Comparison of ENCODE assay signal across 2 cellular contexts in the genomic region with DNA sequence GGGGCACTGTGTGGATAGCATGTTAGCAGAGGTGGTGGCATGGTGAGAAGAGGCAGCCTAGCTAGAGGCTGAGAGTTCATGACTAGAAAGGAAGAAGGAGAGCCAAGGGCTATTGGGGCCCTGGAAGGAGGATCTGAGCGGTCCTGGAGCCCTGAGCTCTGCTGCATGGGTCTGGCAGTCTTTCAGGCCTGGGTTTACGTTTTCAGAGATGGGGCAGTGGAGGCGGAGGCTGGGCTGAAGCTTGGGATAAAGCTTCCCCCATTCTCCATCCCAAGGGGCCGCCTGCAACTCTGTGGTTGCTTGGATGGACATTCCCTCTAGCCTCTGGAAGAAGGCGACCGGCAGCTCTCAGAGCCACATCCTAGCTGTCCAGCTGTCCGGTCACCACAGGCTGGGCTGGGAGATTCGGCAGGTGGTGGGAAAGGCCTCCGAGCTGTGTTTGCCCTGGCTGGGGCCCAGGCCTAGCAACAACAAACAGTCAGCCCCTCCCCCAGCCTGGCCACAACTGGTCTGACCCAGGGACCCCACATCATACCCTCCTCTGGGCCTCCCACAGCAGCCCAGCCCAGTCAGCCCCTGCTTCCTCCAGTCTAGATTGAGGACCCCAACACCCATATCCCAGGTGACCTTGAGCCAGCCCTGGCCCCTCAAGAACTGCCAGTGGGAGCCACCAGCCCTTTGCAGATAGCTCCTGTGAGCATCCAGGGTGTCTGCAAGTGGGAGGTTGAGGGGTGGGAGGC.
TF ChIP-seq lines count a peak whose summit lies in the region.

No MANE protein-coding gene starts in this region.

TF ChIP-seq in WTC11, 78 proteins besides CTCF, POLR2A, EP300 and RAD21:
- TF ChIP-seq, protein P1, sequence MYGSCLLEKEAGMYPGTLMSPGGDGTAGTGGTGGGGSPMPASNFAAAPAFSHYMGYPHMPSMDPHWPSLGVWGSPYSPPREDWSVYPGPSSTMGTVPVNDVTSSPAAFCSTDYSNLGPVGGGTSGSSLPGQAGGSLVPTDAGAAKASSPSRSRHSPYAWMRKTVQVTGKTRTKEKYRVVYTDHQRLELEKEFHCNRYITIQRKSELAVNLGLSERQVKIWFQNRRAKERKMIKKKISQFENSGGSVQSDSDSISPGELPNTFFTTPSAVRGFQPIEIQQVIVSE (CRISPR knock-in tag; IDR thresholded peaks at IDR 0.05; ENCODE audit: borderline replicate concordance) = no peak
- TF ChIP-seq RORB (CRISPR knock-in tag; IDR thresholded peaks at IDR 0.05) (no peak), GABPB1 (CRISPR knock-in tag; IDR thresholded peaks at IDR 0.05) (peak; percentile 47; the same call in 1 of the 2 replicates), ZNF232 (CRISPR knock-in tag; IDR thresholded peaks at IDR 0.05) (no peak), GRHL2 (CRISPR knock-in tag; IDR thresholded peaks at IDR 0.05; ENCODE audit: insufficient replicate concordance, severe bottlenecking) (no peak), ZNF317 (CRISPR knock-in tag; IDR thresholded peaks at IDR 0.05; ENCODE audit: borderline replicate concordance, low read depth) (no peak)
- TF ChIP-seq, protein P2, sequence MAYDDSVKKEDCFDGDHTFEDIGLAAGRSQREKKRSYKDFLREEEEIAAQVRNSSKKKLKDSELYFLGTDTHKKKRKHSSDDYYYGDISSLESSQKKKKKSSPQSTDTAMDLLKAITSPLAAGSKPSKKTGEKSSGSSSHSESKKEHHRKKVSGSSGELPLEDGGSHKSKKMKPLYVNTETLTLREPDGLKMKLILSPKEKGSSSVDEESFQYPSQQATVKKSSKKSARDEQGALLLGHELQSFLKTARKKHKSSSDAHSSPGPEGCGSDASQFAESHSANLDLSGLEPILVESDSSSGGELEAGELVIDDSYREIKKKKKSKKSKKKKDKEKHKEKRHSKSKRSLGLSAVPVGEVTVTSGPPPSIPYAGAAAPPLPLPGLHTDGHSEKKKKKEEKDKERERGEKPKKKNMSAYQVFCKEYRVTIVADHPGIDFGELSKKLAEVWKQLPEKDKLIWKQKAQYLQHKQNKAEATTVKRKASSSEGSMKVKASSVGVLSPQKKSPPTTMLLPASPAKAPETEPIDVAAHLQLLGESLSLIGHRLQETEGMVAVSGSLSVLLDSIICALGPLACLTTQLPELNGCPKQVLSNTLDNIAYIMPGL (CRISPR knock-in tag; IDR thresholded peaks at IDR 0.05) = no peak
- TF ChIP-seq, protein P3, sequence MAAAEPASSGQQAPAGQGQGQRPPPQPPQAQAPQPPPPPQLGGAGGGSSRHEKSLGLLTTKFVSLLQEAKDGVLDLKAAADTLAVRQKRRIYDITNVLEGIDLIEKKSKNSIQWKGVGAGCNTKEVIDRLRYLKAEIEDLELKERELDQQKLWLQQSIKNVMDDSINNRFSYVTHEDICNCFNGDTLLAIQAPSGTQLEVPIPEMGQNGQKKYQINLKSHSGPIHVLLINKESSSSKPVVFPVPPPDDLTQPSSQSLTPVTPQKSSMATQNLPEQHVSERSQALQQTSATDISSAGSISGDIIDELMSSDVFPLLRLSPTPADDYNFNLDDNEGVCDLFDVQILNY (CRISPR knock-in tag; IDR thresholded peaks at IDR 0.05) = no peak

TF ChIP-seq in liver, 16 proteins besides CTCF, POLR2A, EP300 and RAD21:
- TF ChIP-seq FOXA1 (IDR thresholded peaks at IDR 0.05) (no peak), YY1 (IDR thresholded peaks at IDR 0.05) (peak; percentile 14), TAF1 (conservative IDR thresholded peaks at IDR 0.05) (peak; percentile 66), JUND (IDR thresholded peaks at IDR 0.05) (no peak), HNF4A (conservative IDR thresholded peaks at IDR 0.05) (peak in 1 of 2 donors; percentile 34), RXRA (IDR thresholded peaks at IDR 0.05) (peak; percentile 35 to 43), SP1 (IDR thresholded peaks at IDR 0.05) (no peak), GABPA (IDR thresholded peaks at IDR 0.05 in 1 of 2, conservative IDR thresholded peaks at IDR 0.05 in 1 of 2) (no peak), HNF4G (IDR thresholded peaks at IDR 0.05) (no peak)
- TF ChIP-seq, protein P4, sequence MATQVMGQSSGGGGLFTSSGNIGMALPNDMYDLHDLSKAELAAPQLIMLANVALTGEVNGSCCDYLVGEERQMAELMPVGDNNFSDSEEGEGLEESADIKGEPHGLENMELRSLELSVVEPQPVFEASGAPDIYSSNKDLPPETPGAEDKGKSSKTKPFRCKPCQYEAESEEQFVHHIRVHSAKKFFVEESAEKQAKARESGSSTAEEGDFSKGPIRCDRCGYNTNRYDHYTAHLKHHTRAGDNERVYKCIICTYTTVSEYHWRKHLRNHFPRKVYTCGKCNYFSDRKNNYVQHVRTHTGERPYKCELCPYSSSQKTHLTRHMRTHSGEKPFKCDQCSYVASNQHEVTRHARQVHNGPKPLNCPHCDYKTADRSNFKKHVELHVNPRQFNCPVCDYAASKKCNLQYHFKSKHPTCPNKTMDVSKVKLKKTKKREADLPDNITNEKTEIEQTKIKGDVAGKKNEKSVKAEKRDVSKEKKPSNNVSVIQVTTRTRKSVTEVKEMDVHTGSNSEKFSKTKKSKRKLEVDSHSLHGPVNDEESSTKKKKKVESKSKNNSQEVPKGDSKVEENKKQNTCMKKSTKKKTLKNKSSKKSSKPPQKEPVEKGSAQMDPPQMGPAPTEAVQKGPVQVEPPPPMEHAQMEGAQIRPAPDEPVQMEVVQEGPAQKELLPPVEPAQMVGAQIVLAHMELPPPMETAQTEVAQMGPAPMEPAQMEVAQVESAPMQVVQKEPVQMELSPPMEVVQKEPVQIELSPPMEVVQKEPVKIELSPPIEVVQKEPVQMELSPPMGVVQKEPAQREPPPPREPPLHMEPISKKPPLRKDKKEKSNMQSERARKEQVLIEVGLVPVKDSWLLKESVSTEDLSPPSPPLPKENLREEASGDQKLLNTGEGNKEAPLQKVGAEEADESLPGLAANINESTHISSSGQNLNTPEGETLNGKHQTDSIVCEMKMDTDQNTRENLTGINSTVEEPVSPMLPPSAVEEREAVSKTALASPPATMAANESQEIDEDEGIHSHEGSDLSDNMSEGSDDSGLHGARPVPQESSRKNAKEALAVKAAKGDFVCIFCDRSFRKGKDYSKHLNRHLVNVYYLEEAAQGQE (IDR thresholded peaks at IDR 0.05) = peak; percentile 78
- TF ChIP-seq, protein P5, sequence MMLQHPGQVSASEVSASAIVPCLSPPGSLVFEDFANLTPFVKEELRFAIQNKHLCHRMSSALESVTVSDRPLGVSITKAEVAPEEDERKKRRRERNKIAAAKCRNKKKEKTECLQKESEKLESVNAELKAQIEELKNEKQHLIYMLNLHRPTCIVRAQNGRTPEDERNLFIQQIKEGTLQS (IDR thresholded peaks at IDR 0.05) = no peak
